Comparison of ENCODE assay signal across 1 cellular context in genomic region chr1:23691499-23692307, GRCh38.
TF ChIP-seq lines count a peak whose summit lies in the region.

RPL11 (plus strand) TSS chr1:23691806; CDS start chr1:23691824, 18 bp downstream.

TF ChIP-seq in GM12878, 131 proteins besides CTCF, POLR2A, EP300 and RAD21 (continued from another document and continues in another):
- TF ChIP-seq ZNF592 (IDR thresholded peaks at IDR 0.05), result no peak
- no peak for TF ChIP-seq ZBTB33 (IDR thresholded peaks at IDR 0.05)
- TF ChIP-seq CREB1 (IDR thresholded peaks at IDR 0.05; ENCODE audit: low read depth), result peak; percentile 59; the same call in 1 of the 2 replicates
- peak; percentile 61 for TF ChIP-seq SP1 (IDR thresholded peaks at IDR 0.05; ENCODE audit: low read depth, low read length)
- TF ChIP-seq HDGF (IDR thresholded peaks at IDR 0.05), result 0 out of 2 replicates have a peak, but pooled peaks have one; percentile 14
- TF ChIP-seq E2F8 (IDR thresholded peaks at IDR 0.05; ENCODE audit: low read depth, partially characterized antibody), result peak; percentile 74
- TF ChIP-seq KAT2A (conservative IDR thresholded peaks at IDR 0.05; ENCODE audit: control insufficient read depth, low read depth, low read length), result peak; percentile 59; the same call in 1 of the 2 replicates
- TF ChIP-seq LARP7 (IDR thresholded peaks at IDR 0.05), result peak; percentile 86
- TF ChIP-seq MYC (IDR thresholded peaks at IDR 0.05; ENCODE audit: insufficient read depth, insufficient read length, insufficient replicate concordance, low read length, severe bottlenecking), result peak; percentile 92
- no peak for TF ChIP-seq ZBTB4 (CRISPR knock-in tag; IDR thresholded peaks at IDR 0.05)
- no peak for TF ChIP-seq PAX5 (IDR thresholded peaks at IDR 0.05; ENCODE audit: borderline replicate concordance, low read depth, low read length)
- TF ChIP-seq YY1 (IDR thresholded peaks at IDR 0.05; ENCODE audit: low read depth, low read length), result peak; percentile 99
- peak; percentile 48; the same call in 1 of the 2 replicates for TF ChIP-seq GATAD2B (conservative IDR thresholded peaks at IDR 0.05; ENCODE audit: low read depth)
- TF ChIP-seq CHD1 (IDR thresholded peaks at IDR 0.05; ENCODE audit: low read depth, low read length), result peak; percentile 88; the same call in 1 of the 2 replicates
- TF ChIP-seq TCF3 (IDR thresholded peaks at IDR 0.05; ENCODE audit: borderline replicate concordance, insufficient read depth, low read depth, low read length), result peak; percentile 20; the same call in 1 of the 2 replicates
- peak; percentile 98 for TF ChIP-seq SMAD5 (IDR thresholded peaks at IDR 0.05; ENCODE audit: low read depth)
- no peak for TF ChIP-seq MTA2 (IDR thresholded peaks at IDR 0.05; ENCODE audit: low read depth)
- TF ChIP-seq PML (IDR thresholded peaks at IDR 0.05; ENCODE audit: low read length), result peak; percentile 99
- TF ChIP-seq ZBED1 (IDR thresholded peaks at IDR 0.05; ENCODE audit: borderline replicate concordance), result peak; percentile 83; the same call in 1 of the 2 replicates
- TF ChIP-seq RUNX3 (IDR thresholded peaks at IDR 0.05; ENCODE audit: low read length), result peak; percentile 94
- TF ChIP-seq CEBPB (IDR thresholded peaks at IDR 0.05; ENCODE audit: borderline replicate concordance in 1 of 2, low read depth in 2 of 2, low read length in 2 of 2), result no peak
- no peak; the same call in 1 of the 2 replicates for TF ChIP-seq DPF2 (IDR thresholded peaks at IDR 0.05)
- no peak for TF ChIP-seq RCOR1 (conservative IDR thresholded peaks at IDR 0.05; ENCODE audit: low read depth, low read length)
- no peak for TF ChIP-seq ATF2 (IDR thresholded peaks at IDR 0.05; ENCODE audit: low read length)
- 0 out of 3 replicates have a peak, but pooled peaks of 1 of the 2 experiments have one; percentile 45 for TF ChIP-seq EGR1 (IDR thresholded peaks at IDR 0.05; ENCODE audit: borderline replicate concordance in 1 of 2, low read depth in 2 of 2, low read length in 2 of 2)
- TF ChIP-seq NBN (IDR thresholded peaks at IDR 0.05), result peak; percentile 82
- TF ChIP-seq ATF7 (IDR thresholded peaks at IDR 0.05; ENCODE audit: low read depth), result peak; percentile 34
- TF ChIP-seq ZNF207 (IDR thresholded peaks at IDR 0.05; ENCODE audit: borderline replicate concordance), result peak; percentile 93; the same call in 1 of the 2 replicates
- TF ChIP-seq RBBP5 (conservative IDR thresholded peaks at IDR 0.05), result peak; percentile 99
- TF ChIP-seq FOXK2 (IDR thresholded peaks at IDR 0.05), result no peak
- peak; percentile 100 for TF ChIP-seq POLR2AphosphoS5 (IDR thresholded peaks at IDR 0.05; ENCODE audit: low read length)
- no peak for TF ChIP-seq PKNOX1 (IDR thresholded peaks at IDR 0.05)
- TF ChIP-seq BCLAF1 (IDR thresholded peaks at IDR 0.05), result 0 out of 2 replicates have a peak, but pooled peaks have one; percentile 48
- TF ChIP-seq SIN3A (IDR thresholded peaks at IDR 0.05; ENCODE audit: low read depth, low read length), result peak; percentile 77
- no peak for TF ChIP-seq FOS (IDR thresholded peaks at IDR 0.05; ENCODE audit: borderline replicate concordance, extremely low read depth, insufficient read length)
- no peak for TF ChIP-seq E2F4 (IDR thresholded peaks at IDR 0.05; ENCODE audit: low read depth, low read length)
- TF ChIP-seq NFIC (IDR thresholded peaks at IDR 0.05; ENCODE audit: low read depth, low read length), result no peak
- TF ChIP-seq SRF (IDR thresholded peaks at IDR 0.05; ENCODE audit: low read depth in 2 of 2, low read length in 2 of 2), result 0 out of 4 replicates have a peak, but pooled peaks of 1 of the 2 experiments have one; percentile 15
- no peak for TF ChIP-seq PBX3 (IDR thresholded peaks at IDR 0.05; ENCODE audit: insufficient replicate concordance, low read depth, low read length)
